ENCODE assay signal across 12 cellular contexts in genomic region chr5:123916331-123917121, GRCh38.
DNase-seq lines count a peak whose midpoint lies in the region; ATAC-seq, FAIRE-seq and TF ChIP-seq lines count a peak whose summit lies in the region.
"Had no signal": no experiment of that assay in that cellular context is flagged by ENCODE, and none has a peak within 500 bp of the region (broad histone marks: within the 10 kb centered on the region; RNA-seq: fewer than 3 reads in every experiment).

No MANE protein-coding gene starts in this region.

- no peak overlapping the region for H3K4me2 ChIP-seq in HepG2 (ENCODE audit: low read depth, low read length)

- no peaks in the 10 kb centered on the region for H3K36me3 ChIP-seq in psoas muscle (ENCODE audit: insufficient read depth in 1 of 2, low read depth in 1 of 2)
- H3K36me3 ChIP-seq in HepG2 (replicated peaks in 1 of 2; ENCODE audit: control insufficient read depth in 1 of 2, insufficient read depth in 2 of 2, low read length in 2 of 2) = no peaks in the 10 kb centered on the region

- TF ChIP-seq POLR2A in HepG2 (IDR thresholded peaks at IDR 0.05; ENCODE audit: insufficient read depth in 1 of 2, low read depth in 2 of 2, low read length in 2 of 2) = no peak

- peaks cover 16% of the 10 kb centered on the region for H3K9me3 ChIP-seq in psoas muscle
- H3K9me3 ChIP-seq in HepG2 (ENCODE audit: low read length) = no peaks in the 10 kb centered on the region

- H3K27ac ChIP-seq in psoas muscle (peak overlapping the region; percentile 64), HepG2 (ENCODE audit: extremely low read length, insufficient read depth, low read length) (no peak overlapping the region)
- H3K27ac ChIP-seq: VCaP had no signal

- no peaks in the 10 kb centered on the region for H3K79me2 ChIP-seq in HepG2 (ENCODE audit: insufficient read depth, low read length)

- peak in 3 of 4 donors; percentile 92 to 96 (median 95) for ATAC-seq in psoas muscle
- ATAC-seq in GM19463 (IDR thresholded peaks at IDR 0.05; ENCODE audit: unreplicated experiment) = no peak
- ATAC-seq in HepG2 = no peak

- H3K4me3 ChIP-seq in fibroblast of pulmonary artery (replicated peaks; ENCODE audit: low read depth, low read length) (no peak overlapping the region), psoas muscle (peak overlapping the region; percentile 41), HepG2 (replicated peaks in 1 of 3; ENCODE audit: insufficient read depth in 1 of 3, low read depth in 2 of 3, low read length in 3 of 3) (no peak overlapping the region)

- POLR2A ChIA-PET in HepG2 (lab: Yijun Ruan, JAX) = no interaction called here

- BruUV-seq in HepG2 (replicated peaks; lab: Mats Ljungman, UMichigan) = no TSS peak

- CTCF ChIA-PET in HepG2 (lab: Yijun Ruan, JAX; ENCODE audit: low intra/inter-chr PET ratio, low total read pairs) = no interaction called here

- in situ Hi-C loops in HepG2 (cut with HindIII; ENCODE audit: extremely low pct_ligation_motif_present, low pct_unique_long_range_greater_than_20kb) = no loop called here

- H3K4me1 ChIP-seq in psoas muscle (peaks cover 7% of the 10 kb centered on the region), HepG2 (ENCODE audit: insufficient read depth, low read length) (no peaks in the 10 kb centered on the region)

- FAIRE-seq in RCC 7860 (lab: Jason Lieb, UNC) (peak; percentile 81), HepG2 (lab: Jason Lieb, UNC) (no peak)
- FAIRE-seq: GM12891 had no signal

- intact Hi-C loops in psoas muscle (cut with DNase I) = no loop called here
- intact Hi-C loops in HepG2 (cut with micrococcal nuclease; ENCODE audit: unreplicated experiment) = no loop called here

- TF ChIP-seq EP300 in HepG2 (IDR thresholded peaks at IDR 0.05; ENCODE audit: low read depth in 2 of 2, low read length in 2 of 2) (no peak), HepG2 (CRISPR knock-in tag; IDR thresholded peaks at IDR 0.05; ENCODE audit: borderline replicate concordance) (no peak)

- no peak overlapping the region for H2AFZ ChIP-seq in HepG2 (ENCODE audit: low read length)

- no peak overlapping the region for H3K9ac ChIP-seq in HepG2 (ENCODE audit: insufficient read depth, low read depth, low read length)

- no peak for TF ChIP-seq RAD21 in HepG2 (CRISPR knock-in tag; IDR thresholded peaks at IDR 0.05)

- H4K20me1 ChIP-seq in HepG2 (ENCODE audit: insufficient read depth, low read length) = no peaks in the 10 kb centered on the region

- H3K27me3 ChIP-seq in psoas muscle (ENCODE audit: insufficient read depth in 3 of 3, low read length in 2 of 3) (no peaks in the 10 kb centered on the region), HepG2 (ENCODE audit: control insufficient read depth in 1 of 2, insufficient read depth in 2 of 2, low read length in 2 of 2) (no peaks in the 10 kb centered on the region)

- TF ChIP-seq CTCF in fibroblast of pulmonary artery (IDR thresholded peaks at IDR 0.05; ENCODE audit: low read length, missing control alignments) (no peak), psoas muscle (IDR thresholded peaks at IDR 0.05) (no peak), HepG2 (CRISPR knock-in tag; IDR thresholded peaks at IDR 0.05) (no peak)

- 17 to 29% (median 17%) methylated on average over 8 of the region's 8 CpGs for WGBS in psoas muscle, 3 donors
- 2% methylated on average over 8 of the region's 8 CpGs for WGBS in HepG2 (ENCODE audit: low lambda C conversion rate)

- DNase-seq in GM04504 (ENCODE audit: low read depth) (peak; percentile 79), RCC 7860 (ENCODE audit: low spot score) (peak; percentile 74), fibroblast of pulmonary artery (ENCODE audit: low read depth) (peak; percentile 24), psoas muscle (no peak), HUDEP-2 (lab: John Stamatoyannopoulos, UW; ENCODE audit: unreplicated experiment in 76 of 76) (no peak), HepG2 (ENCODE audit: low spot score) (no peak)
- DNase-seq in activated CD4-positive, CD25-positive, alpha-beta regulatory T cell treated with anti-CD3 and anti-CD28 coated beads, Interleukin-2, amount 50 U/mL, for 72 hours = no peak
- DNase-seq: activated naive CD8-positive, alpha-beta T cell treated with anti-CD3 and anti-CD28 coated beads, Interleukin-2, amount 10 ng/mL, durations not matched to agents 7 days and 5 days; NCI-H1092 had no signal

TF ChIP-seq in HepG2, 621 proteins besides CTCF, POLR2A, EP300 and RAD21:
- TF ChIP-seq NFRKB (IDR thresholded peaks at IDR 0.05) (no peak), ZNF790 (CRISPR knock-in tag; IDR thresholded peaks at IDR 0.05; ENCODE audit: borderline replicate concordance) (no peak), ZNF251 (CRISPR knock-in tag; IDR thresholded peaks at IDR 0.05) (no peak), ATM (IDR thresholded peaks at IDR 0.05; ENCODE audit: borderline replicate concordance) (no peak), ZNF816 (CRISPR knock-in tag; IDR thresholded peaks at IDR 0.05; ENCODE audit: borderline replicate concordance) (no peak), ZNF180 (CRISPR knock-in tag; IDR thresholded peaks at IDR 0.05; ENCODE audit: borderline replicate concordance, low read depth) (no peak)

Comparison
In these comparisons a context has a peak if more than half of its experiments do, and no peak if none do; other contexts are left out.
1. DNase-seq: peak in GM04504 (single experiment), RCC 7860 (single experiment) and fibroblast of pulmonary artery (single experiment); none in psoas muscle (0 of 2), HUDEP-2 (0 of 76), HepG2 (single experiment) and activated CD4-positive, CD25-positive, alpha-beta regulatory T cell treated with anti-CD3 and anti-CD28 coated beads, Interleukin-2, amount 50 U/mL, for 72 hours (single experiment).
2. ATAC-seq: peak in psoas muscle (3 of 4); none in GM19463 (single experiment) and HepG2 (single experiment).